ENCODE assay signal across 11 cellular contexts in genomic region chrX:136779346-136779781, GRCh38. TPM values are rescaled to one million over a fixed set of nuclear protein-coding genes. Genes with fewer than 3 reads are reported as not detected.
DNase-seq lines count a peak whose midpoint lies in the region; ATAC-seq and TF ChIP-seq lines count a peak whose summit lies in the region.
"Had no signal": no experiment of that assay in that cellular context is flagged by ENCODE, and none has a peak within 500 bp of the region (broad histone marks: within the 10 kb centered on the region; RNA-seq: fewer than 3 reads in every experiment).

No MANE protein-coding gene starts in this region.

- peaks cover 2% of the 10 kb centered on the region for H3K4me1 Mint-ChIP-seq in osteocyte (ENCODE audit: unreplicated experiment)
- H3K4me1 Mint-ChIP-seq: neural crest cell had no signal

- no peak overlapping the region for H2AFZ ChIP-seq in smooth muscle cell (ENCODE audit: low read depth)

- intact Hi-C loops in left ventricle myocardium inferior (cut with micrococcal nuclease) (no loop called here), cardiac septum (cut with DNase I) (no loop called here)

- no peaks in the 10 kb centered on the region for H3K27me3 ChIP-seq in left ventricle myocardium inferior (ENCODE audit: low read depth)
- no peaks in the 10 kb centered on the region for H3K27me3 ChIP-seq in duodenal mucosa (ENCODE audit: control insufficient read depth in 1 of 2, insufficient read depth in 2 of 2, low read length in 2 of 2)
- no peaks in the 10 kb centered on the region for H3K27me3 ChIP-seq in smooth muscle cell (ENCODE audit: low read depth)

- H3F3A ChIP-seq in smooth muscle cell (ENCODE audit: low read depth), result no peaks in the 10 kb centered on the region

- no peak overlapping the region for H3K9ac ChIP-seq in duodenal mucosa (ENCODE audit: low read depth in 1 of 2, low read length in 2 of 2)
- no peak overlapping the region for H3K9ac ChIP-seq in smooth muscle cell (ENCODE audit: low read depth)

- H4K20me1 ChIP-seq in smooth muscle cell (ENCODE audit: low read depth), result no peaks in the 10 kb centered on the region

- 38% methylated on average over 4 of the region's 4 CpGs for WGBS in urinary bladder
- 62% methylated on average over 4 of the region's 4 CpGs for WGBS in smooth muscle cell (ENCODE audit: low lambda C conversion rate)

- ATAC-seq in HG03457 (IDR thresholded peaks at IDR 0.05; ENCODE audit: unreplicated experiment), result no peak

- H3K27me3 Mint-ChIP-seq in osteocyte (ENCODE audit: unreplicated experiment), result peaks cover 11% of the 10 kb centered on the region

- H3K27ac ChIP-seq in left ventricle myocardium inferior (replicated peaks), result peak overlapping the region; percentile 75
- H3K27ac ChIP-seq in duodenal mucosa (ENCODE audit: low read depth, low read length), result peak overlapping the region; percentile 0
- peak overlapping the region; percentile 59 for H3K27ac ChIP-seq in urinary bladder (ENCODE audit: low read depth)
- no peak overlapping the region for H3K27ac ChIP-seq in smooth muscle cell (ENCODE audit: low read depth)

- no peak overlapping the region for H3K4me3 Mint-ChIP-seq in osteocyte (ENCODE audit: unreplicated experiment)
- H3K4me3 Mint-ChIP-seq: neural crest cell had no signal

- TF ChIP-seq CTCF in left ventricle myocardium inferior (IDR thresholded peaks at IDR 0.05; ENCODE audit: borderline replicate concordance) (no peak), osteocyte (IDR thresholded peaks at IDR 0.05) (no peak), smooth muscle cell (IDR thresholded peaks at IDR 0.05; ENCODE audit: borderline replicate concordance, insufficient read depth, poor library complexity, severe bottlenecking) (no peak)

- no peak overlapping the region for H3K4me2 ChIP-seq in smooth muscle cell

- H3K9me3 ChIP-seq in left ventricle myocardium inferior (replicated peaks), result no peaks in the 10 kb centered on the region
- H3K9me3 ChIP-seq in duodenal mucosa (ENCODE audit: control insufficient read depth in 1 of 2, low read length in 2 of 2), result no peaks in the 10 kb centered on the region
- no peaks in the 10 kb centered on the region for H3K9me3 ChIP-seq in smooth muscle cell (replicated peaks; ENCODE audit: low read depth)

- H3K36me3 Mint-ChIP-seq in osteocyte (ENCODE audit: unreplicated experiment), result no peaks in the 10 kb centered on the region

- H3K36me3 ChIP-seq in left ventricle myocardium inferior (no peaks in the 10 kb centered on the region), duodenal mucosa (ENCODE audit: control insufficient read depth in 1 of 2, insufficient read depth in 2 of 2, low read length in 2 of 2) (no peaks in the 10 kb centered on the region), urinary bladder (ENCODE audit: insufficient read depth) (no peaks in the 10 kb centered on the region), smooth muscle cell (ENCODE audit: low read depth) (no peaks in the 10 kb centered on the region)

- H3K9me3 Mint-ChIP-seq in osteocyte (ENCODE audit: unreplicated experiment), result peaks cover 14% of the 10 kb centered on the region

- no peaks in the 10 kb centered on the region for H3K79me2 ChIP-seq in smooth muscle cell (ENCODE audit: low read depth)

- H3K4me3 ChIP-seq in left ventricle myocardium inferior (peak overlapping the region; percentile 57), duodenal mucosa (ENCODE audit: low read depth in 1 of 2, low read length in 2 of 2) (peak overlapping the region; percentile 57 to 63), urinary bladder (ENCODE audit: low read depth, low read length) (no peak overlapping the region), smooth muscle cell (no peak overlapping the region)

- H3K4me1 ChIP-seq in left ventricle myocardium inferior, result peaks cover 14% of the 10 kb centered on the region
- H3K4me1 ChIP-seq in duodenal mucosa (ENCODE audit: control insufficient read depth in 1 of 2, insufficient read depth in 2 of 2, low read length in 2 of 2), result peaks cover 0 to 8% of the 10 kb centered on the region in 2 donors
- H3K4me1 ChIP-seq in urinary bladder (ENCODE audit: insufficient read depth), result no peaks in the 10 kb centered on the region
- no peaks in the 10 kb centered on the region for H3K4me1 ChIP-seq in smooth muscle cell (ENCODE audit: low read depth)

- no peak overlapping the region for H3K27ac Mint-ChIP-seq in osteocyte (ENCODE audit: unreplicated experiment)

- DNase-seq in left ventricle myocardium inferior, result no peak
- DNase-seq in cardiac septum (ENCODE audit: low spot score), result no peak
- peak; percentile 84 for DNase-seq in MV-4-11 (lab: John Stamatoyannopoulos, UW)
- DNase-seq in osteocyte (ENCODE audit: extremely low spot score, unreplicated experiment), result no peak
- no peak for DNase-seq in smooth muscle cell (lab: John Stamatoyannopoulos, UW; ENCODE audit: unreplicated experiment)
- DNase-seq: DMS153, IMR-90 had no signal

RNA-seq across cellular contexts. Expression of gene ARHGEF6, which starts 1.4 kb away (rescaled TPM):
- total RNA-seq in left ventricle myocardium inferior (54.9 TPM), cardiac septum (51.3 TPM), urinary bladder (28.5 TPM), osteocyte (8.5 and 8.7 TPM in 2 replicates), smooth muscle cell (3.3 and 4.5 TPM in 2 replicates)
- polyA plus RNA-seq in urinary bladder (11.2 TPM), smooth muscle cell (2.0 and 2.9 TPM in 2 replicates)

Comparison
In these comparisons a context has a peak if more than half of its experiments do, and no peak if none do; other contexts are left out.
1. H3K4me3 ChIP-seq: peak in left ventricle myocardium inferior (single experiment) and duodenal mucosa (2 of 2); none in urinary bladder (single experiment) and smooth muscle cell (single experiment).